17 cellular contexts compared by ENCODE assay signal in the genomic region with DNA sequence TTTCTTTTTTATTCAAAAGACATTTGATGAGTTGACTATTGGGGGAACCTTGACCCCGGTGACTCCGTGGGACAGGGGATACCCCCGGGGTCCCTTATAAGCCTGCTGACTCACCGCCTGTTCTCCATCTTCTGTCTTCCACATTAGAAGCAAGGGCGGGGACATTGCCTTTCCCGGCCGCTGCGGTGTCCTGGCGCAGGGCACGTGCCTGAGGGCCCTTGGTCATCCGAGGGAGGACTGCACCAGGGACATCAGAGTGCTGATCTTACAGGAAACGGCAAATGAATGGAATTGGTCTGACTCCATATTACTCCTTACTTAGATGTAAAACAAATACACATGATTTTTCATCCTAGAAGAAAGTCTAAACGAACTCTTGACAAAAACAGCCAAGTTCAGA.
"Had no signal": no experiment of that assay in that cellular context is flagged by ENCODE, and none has a peak within 500 bp of the region (broad histone marks: within the 10 kb centered on the region; RNA-seq: fewer than 3 reads in every experiment).

No MANE protein-coding gene starts in this region.

- ATAC-seq: activated T-helper 17 cell treated with anti-CD3 and anti-CD28 coated beads, Interleukin-2, amount 50 U/mL, for 72 hours; effector memory CD8-positive, alpha-beta T cell; left colon had no signal

- H3K9me3 Mint-ChIP-seq: activated T-helper 17 cell treated with anti-CD3 and anti-CD28 coated beads, Interleukin-2, amount 50 U/mL, for 72 hours; effector memory CD8-positive, alpha-beta T cell had no signal

- H3K9me3 ChIP-seq: ascending aorta, breast epithelium, lower lobe of right lung, neutrophil, sigmoid colon, tibial artery, vagina had no signal

- H3K4me3 ChIP-seq: ascending aorta, breast epithelium, heart right ventricle, lower lobe of right lung, sigmoid colon, tibial artery, vagina had no signal

- DNase-seq: activated CD4-positive, alpha-beta T cell treated with anti-CD3 and anti-CD28 coated beads, Interleukin-2, amount 50 U/mL, for 1 hour; activated naive CD4-positive, alpha-beta T cell treated with anti-CD3 and anti-CD28 coated beads, Interleukin-2, amount 10 ng/mL, durations not matched to agents 7 days and 5 days; dermis blood vessel endothelial cell; effector memory CD8-positive, alpha-beta T cell; foreskin melanocyte; heart right ventricle; left colon; lower lobe of right lung; sigmoid colon; stimulated activated CD4-positive, alpha-beta T cell treated with anti-CD3 and anti-CD28 coated beads, Interleukin-1b, Interleukin-23, amount 100 ng/mL, for 48 hours had no signal

- H3K36me3 ChIP-seq: ascending aorta, breast epithelium, heart right ventricle, lower lobe of right lung, sigmoid colon, tibial artery, vagina had no signal

- H3K27ac ChIP-seq: ascending aorta, breast epithelium, lower lobe of right lung, neutrophil, parathyroid adenoma, tibial artery, vagina had no signal

- H3K27me3 ChIP-seq: ascending aorta, breast epithelium, heart right ventricle, neutrophil, sigmoid colon, tibial artery, vagina had no signal

- H3K27ac Mint-ChIP-seq: activated naive CD4-positive, alpha-beta T cell treated with anti-CD3 and anti-CD28 coated beads, Interleukin-2, amount 10 ng/mL, durations not matched to agents 7 days and 5 days; activated T-helper 17 cell treated with anti-CD3 and anti-CD28 coated beads, Interleukin-2, amount 50 U/mL, for 72 hours had no signal

- H3K9ac ChIP-seq: parathyroid adenoma had no signal

- H3K27me3 Mint-ChIP-seq: activated naive CD4-positive, alpha-beta T cell treated with anti-CD3 and anti-CD28 coated beads, Interleukin-2, amount 10 ng/mL, durations not matched to agents 7 days and 5 days; activated T-helper 17 cell treated with anti-CD3 and anti-CD28 coated beads, Interleukin-2, amount 50 U/mL, for 72 hours; effector memory CD8-positive, alpha-beta T cell had no signal

- H3K4me1 Mint-ChIP-seq: activated T-helper 17 cell treated with anti-CD3 and anti-CD28 coated beads, Interleukin-2, amount 50 U/mL, for 72 hours had no signal

- H3K4me1 ChIP-seq: breast epithelium, lower lobe of right lung, tibial artery, vagina had no signal

- H2AFZ ChIP-seq: parathyroid adenoma had no signal

- H3K4me3 Mint-ChIP-seq: activated naive CD4-positive, alpha-beta T cell treated with anti-CD3 and anti-CD28 coated beads, Interleukin-2, amount 10 ng/mL, durations not matched to agents 7 days and 5 days; activated T-helper 17 cell treated with anti-CD3 and anti-CD28 coated beads, Interleukin-2, amount 50 U/mL, for 72 hours; effector memory CD8-positive, alpha-beta T cell had no signal
